ENCODE assay signal across 15 cellular contexts in the genomic region with DNA sequence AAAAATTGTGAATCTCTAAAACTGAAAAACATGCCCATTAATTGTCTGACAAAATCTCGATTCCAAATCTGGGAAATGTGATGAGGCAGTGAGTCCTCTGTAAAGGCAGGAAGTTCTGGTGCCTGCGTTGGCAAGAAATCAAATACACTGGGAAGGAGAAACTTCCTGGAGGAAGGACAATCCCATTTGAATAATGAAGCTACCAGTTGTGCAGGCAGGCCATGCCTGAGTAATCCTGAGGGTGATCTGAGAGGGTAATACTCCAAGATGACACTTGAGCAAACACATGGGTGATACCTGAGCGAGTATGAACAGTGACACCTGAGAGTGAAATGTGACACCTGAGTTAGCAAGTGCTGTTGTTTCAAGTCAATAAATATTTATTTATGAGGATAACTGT. TPM values are rescaled to one million over a fixed set of nuclear protein-coding genes. Genes with fewer than 3 reads are reported as not detected.
DNase-seq lines count a peak whose midpoint lies in the region; ATAC-seq, FAIRE-seq and TF ChIP-seq lines count a peak whose summit lies in the region.
"Had no signal": no experiment of that assay in that cellular context is flagged by ENCODE, and none has a peak within 500 bp of the region (broad histone marks: within the 10 kb centered on the region; RNA-seq: fewer than 3 reads in every experiment).

No MANE protein-coding gene starts in this region.

- H4K20me1 ChIP-seq in GM12878 (ENCODE audit: control insufficient read depth, insufficient read depth): no peaks in the 10 kb centered on the region

- no peak for TF ChIP-seq EP300 in GM12878 (IDR thresholded peaks at IDR 0.05; ENCODE audit: borderline replicate concordance in 1 of 2, control insufficient read depth in 1 of 2, low read depth in 2 of 2, low read length in 2 of 2)

- H3K4me3 ChIP-seq in GM12878: no peak overlapping the region
- H3K4me3 ChIP-seq: HAP-1, Peyer's patch, skin epidermis had no signal

- no peak for TF ChIP-seq POLR2A in GM12878 (IDR thresholded peaks at IDR 0.05; ENCODE audit: low read depth, low read length)

- no peak for TF ChIP-seq CTCF in GM12878 (IDR thresholded peaks at IDR 0.05 in 2 of 3, conservative IDR thresholded peaks at IDR 0.05 in 1 of 3; ENCODE audit: control insufficient read depth in 2 of 3, extremely low read depth in 1 of 3, insufficient read depth in 1 of 3, low read depth in 3 of 3, low read length in 3 of 3)

- no peaks in the 10 kb centered on the region for H3K36me3 ChIP-seq in GM12878 (ENCODE audit: control insufficient read depth in 2 of 2, insufficient read depth in 2 of 2, low read length in 1 of 2)
- H3K36me3 ChIP-seq: HAP-1, Peyer's patch had no signal

- no peak overlapping the region for H2AFZ ChIP-seq in GM12878 (ENCODE audit: control insufficient read depth, low read depth, low read length)

- in situ Hi-C loops in GM12878 (cut with MboI): no loop called here

- H3K9ac ChIP-seq in GM12878 (ENCODE audit: control insufficient read depth, insufficient read depth, low read length): no peak overlapping the region

- POLR2A ChIA-PET in GM12878 (lab: Charles Lee): no interaction called here

- DNase-seq in EH (ENCODE audit: low read depth): peak; percentile 50
- peak; percentile 93 for DNase-seq in NCI-H2029 treated with DMSO at 0.1 percent for 48 hours (lab: John Stamatoyannopoulos, UW)
- DNase-seq in GM12878 (ENCODE audit: low read depth, low spot score): no peak
- DNase-seq in mucosa of gallbladder (ENCODE audit: low spot score): peak; percentile 11
- no peak for DNase-seq in HCEC 1CT
- DNase-seq in activated T-cell treated with anti-CD3 and anti-CD28 coated beads, Interleukin-2, amount 50 U/mL, for 1 hour: no peak
- DNase-seq: CD4-positive, CD25-positive, alpha-beta regulatory T cell; Karpas-422; NCI-H226; Peyer's patch; T-helper 1 cell had no signal

- no peaks in the 10 kb centered on the region for H3K9me3 ChIP-seq in GM12878 (replicated peaks; ENCODE audit: control insufficient read depth, insufficient read depth, low read length)
- H3K9me3 ChIP-seq: HAP-1, Peyer's patch had no signal

- RAD21 ChIA-PET in GM12878 (lab: Charles Lee; ENCODE audit: unreplicated experiment): no interaction called here

- intact Hi-C loops in GM12878 (cut with micrococcal nuclease; ENCODE audit: unreplicated experiment): no loop called here

- H3K27ac ChIP-seq in GM12878 (ENCODE audit: control insufficient read depth, insufficient read depth): no peak overlapping the region
- H3K27ac ChIP-seq: Peyer's patch, skin epidermis had no signal

- SMC1A ChIA-PET in GM12878 (lab: Charles Lee; ENCODE audit: uncharacterized antibody, unreplicated experiment): no interaction called here

- FAIRE-seq in GM12878 (lab: Jason Lieb, UNC): no peak
- FAIRE-seq: GM18507 had no signal

- no peak for TF ChIP-seq RAD21 in GM12878 (IDR thresholded peaks at IDR 0.05; ENCODE audit: insufficient read depth, low read depth, low read length)

- BruUV-seq in GM12878 (replicated peaks; lab: Mats Ljungman, UMichigan): no TSS peak

- 94% methylated on average over 3 of the region's 3 CpGs for WGBS in GM12878 (ENCODE audit: insufficient coverage, insufficient replicate concordance, low lambda C conversion rate, missing lambda C conversion rate)

- no peaks in the 10 kb centered on the region for H3K79me2 ChIP-seq in GM12878 (ENCODE audit: control insufficient read depth, insufficient read depth, low read length)

- no peaks in the 10 kb centered on the region for H3K4me1 ChIP-seq in GM12878 (ENCODE audit: control insufficient read depth, insufficient read depth, low read length)
- H3K4me1 ChIP-seq: HAP-1, Peyer's patch had no signal

- H3K4me2 ChIP-seq in GM12878 (ENCODE audit: control insufficient read depth, insufficient read depth): no peak overlapping the region

- no peak for ATAC-seq in GM12878
- no peak for ATAC-seq in GM18520 (IDR thresholded peaks at IDR 0.05; ENCODE audit: unreplicated experiment)

- no peaks in the 10 kb centered on the region for H3K27me3 ChIP-seq in GM12878 (replicated peaks in 1 of 2; ENCODE audit: control insufficient read depth in 2 of 2, insufficient read depth in 2 of 2, low read length in 1 of 2)
- H3K27me3 ChIP-seq: Peyer's patch had no signal

- CTCF ChIA-PET in GM12878 (lab: Yijun Ruan, JAX): interaction anchor here (0.6 kb wide), 1 partner anchor 41 kb away, joined by 3 read pairs; no protein-coding TSS in a partner anchor

TF ChIP-seq in GM12878, 131 proteins besides CTCF, POLR2A, EP300 and RAD21 (continues in another document):
- TF ChIP-seq ETV6 (conservative IDR thresholded peaks at IDR 0.05 in 1 of 2, IDR thresholded peaks at IDR 0.05 in 1 of 2; ENCODE audit: borderline replicate concordance in 1 of 2, low read depth in 1 of 2) (no peak), FOS (IDR thresholded peaks at IDR 0.05; ENCODE audit: borderline replicate concordance, extremely low read depth, insufficient read length) (no peak), NR2C1 (IDR thresholded peaks at IDR 0.05) (no peak), CBX3 (IDR thresholded peaks at IDR 0.05; ENCODE audit: borderline replicate concordance, low read depth) (no peak), BCL3 (IDR thresholded peaks at IDR 0.05; ENCODE audit: borderline replicate concordance, insufficient read depth, low read depth, low read length, poor library complexity, severe bottlenecking) (peak; percentile 63), HCFC1 (IDR thresholded peaks at IDR 0.05; ENCODE audit: low read length) (no peak), HDAC2 (IDR thresholded peaks at IDR 0.05) (no peak), ZZZ3 (IDR thresholded peaks at IDR 0.05; ENCODE audit: control insufficient read depth, insufficient read length, low read depth) (no peak)
- TF ChIP-seq, protein P1, sequence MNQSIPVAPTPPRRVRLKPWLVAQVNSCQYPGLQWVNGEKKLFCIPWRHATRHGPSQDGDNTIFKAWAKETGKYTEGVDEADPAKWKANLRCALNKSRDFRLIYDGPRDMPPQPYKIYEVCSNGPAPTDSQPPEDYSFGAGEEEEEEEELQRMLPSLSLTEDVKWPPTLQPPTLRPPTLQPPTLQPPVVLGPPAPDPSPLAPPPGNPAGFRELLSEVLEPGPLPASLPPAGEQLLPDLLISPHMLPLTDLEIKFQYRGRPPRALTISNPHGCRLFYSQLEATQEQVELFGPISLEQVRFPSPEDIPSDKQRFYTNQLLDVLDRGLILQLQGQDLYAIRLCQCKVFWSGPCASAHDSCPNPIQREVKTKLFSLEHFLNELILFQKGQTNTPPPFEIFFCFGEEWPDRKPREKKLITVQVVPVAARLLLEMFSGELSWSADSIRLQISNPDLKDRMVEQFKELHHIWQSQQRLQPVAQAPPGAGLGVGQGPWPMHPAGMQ (IDR thresholded peaks at IDR 0.05; ENCODE audit: borderline replicate concordance): no peak

RNA-seq across cellular contexts. Expression of gene KIF24, which starts 49.6 kb away (rescaled TPM):
- total RNA-seq in GM12878 (2013; cell fraction: nucleolus; rRNA removed): 8.8 and 9.8 TPM in 2 replicates
- total RNA-seq in GM12878 (2014; rRNA removed): 6.0 and 6.7 TPM in 2 replicates
- total RNA-seq in GM12878 (2014; rRNA removed; fragmentation: Illumina TruSeq; extraction: Trizol): 5.7 TPM in 2 replicates
- 5.2 and 5.3 TPM in 2 replicates for total RNA-seq in GM12878 (2021)
- polyA plus RNA-seq in GM12878 (2011; ENCODE audit: low read depth): 1.1 TPM
- polyA plus RNA-seq in GM12878 (2011; rRNA removed): 4.4 and 5.0 TPM in 2 replicates
- 4.1 and 4.7 TPM in 2 replicates for polyA plus RNA-seq in GM12878 (2011; cell fraction: cytosol; rRNA removed)
- polyA plus RNA-seq in GM12878 (2011; cell fraction: nucleus; rRNA removed): 7.0 and 7.2 TPM in 2 replicates
- 1.3 and 1.7 TPM in 2 replicates for polyA plus RNA-seq in GM12878 (2012)
- polyA plus RNA-seq in GM12878 (2014; fragmentation: Illumina TruSeq; extraction: Trizol): 4.7 and 5.5 TPM in 2 replicates
- under 1 TPM; 0.58 to 0.66 TPM for polyA plus RNA-seq in GM12878 (2014; fragmentation: Nextera tagmentation; extraction: Ambion mirVana)
- 4.2 and 4.5 TPM in 2 replicates for polyA plus RNA-seq in GM12878 (2014; rRNA removed)
- 1 to 10 TPM; 5.8 to 6.0 TPM for polyA plus RNA-seq in GM12878 (2016; fragmentation: Nextera tagmentation; extraction: Ambion mirVana)
- 10.2 and 10.5 TPM in 2 replicates for polyA minus RNA-seq in GM12878 (2011; rRNA and poly(A)+ RNA removed)
- polyA minus RNA-seq in GM12878 (2011; cell fraction: cytosol; rRNA and poly(A)+ RNA removed): 2.9 and 4.2 TPM in 2 replicates
- 4.2 and 7.8 TPM in 2 replicates for polyA minus RNA-seq in GM12878 (2011; cell fraction: nucleus; rRNA and poly(A)+ RNA removed)
- total RNA-seq in mucosa of gallbladder: 1.9 TPM

RNA-seq across cellular contexts. Expression of gene NUDT2, which starts 49.9 kb away (rescaled TPM):
- 4.5 and 7.5 TPM in 2 replicates for total RNA-seq in GM12878 (2013; cell fraction: nucleolus; rRNA removed)
- total RNA-seq in GM12878 (2014; rRNA removed) (24.8 and 24.9 TPM in 2 replicates), GM12878 (2014; rRNA removed; fragmentation: Illumina TruSeq; extraction: Trizol) (28.7 and 31.2 TPM in 2 replicates), GM12878 (2021) (23.8 and 24.5 TPM in 2 replicates), mucosa of gallbladder (25.5 TPM)
- 23.4 TPM for polyA plus RNA-seq in GM12878 (2011; ENCODE audit: low read depth)
- polyA plus RNA-seq in GM12878 (2011; rRNA removed) (46.6 and 46.8 TPM in 2 replicates), GM12878 (2014; fragmentation: Illumina TruSeq; extraction: Trizol) (29.2 and 30.1 TPM in 2 replicates), GM12878 (2014; fragmentation: Nextera tagmentation; extraction: Ambion mirVana) (10 to 100 TPM; 54.4 to 55.1 TPM), GM12878 (2014; rRNA removed) (27.7 and 27.8 TPM in 2 replicates), GM12878 (2016; fragmentation: Nextera tagmentation; extraction: Ambion mirVana) (10 to 100 TPM; 37.2 to 40.5 TPM)
- polyA plus RNA-seq in GM12878 (2011; cell fraction: cytosol; rRNA removed): 41.7 and 43.4 TPM in 2 replicates
- polyA plus RNA-seq in GM12878 (2011; cell fraction: nucleus; rRNA removed): 16.7 and 20.8 TPM in 2 replicates
- 25.8 and 30.5 TPM in 2 replicates for polyA plus RNA-seq in GM12878 (2012)
- polyA minus RNA-seq in GM12878 (2011; rRNA and poly(A)+ RNA removed): 20.0 and 23.2 TPM in 2 replicates
- 4.0 and 4.9 TPM in 2 replicates for polyA minus RNA-seq in GM12878 (2011; cell fraction: cytosol; rRNA and poly(A)+ RNA removed)
- polyA minus RNA-seq in GM12878 (2011; cell fraction: nucleus; rRNA and poly(A)+ RNA removed): 2.3 and 4.7 TPM in 2 replicates

Comparison
In these comparisons a context has a peak if more than half of its experiments do, and no peak if none do; other contexts are left out.
1. DNase-seq: peak in EH (single experiment), NCI-H2029 treated with DMSO at 0.1 percent for 48 hours (single experiment) and mucosa of gallbladder (single experiment); none in GM12878 (single experiment), HCEC 1CT (single experiment) and activated T-cell treated with anti-CD3 and anti-CD28 coated beads, Interleukin-2, amount 50 U/mL, for 1 hour (single experiment).